Comparison of ENCODE assay signal across 8 cellular contexts in the genomic region with DNA sequence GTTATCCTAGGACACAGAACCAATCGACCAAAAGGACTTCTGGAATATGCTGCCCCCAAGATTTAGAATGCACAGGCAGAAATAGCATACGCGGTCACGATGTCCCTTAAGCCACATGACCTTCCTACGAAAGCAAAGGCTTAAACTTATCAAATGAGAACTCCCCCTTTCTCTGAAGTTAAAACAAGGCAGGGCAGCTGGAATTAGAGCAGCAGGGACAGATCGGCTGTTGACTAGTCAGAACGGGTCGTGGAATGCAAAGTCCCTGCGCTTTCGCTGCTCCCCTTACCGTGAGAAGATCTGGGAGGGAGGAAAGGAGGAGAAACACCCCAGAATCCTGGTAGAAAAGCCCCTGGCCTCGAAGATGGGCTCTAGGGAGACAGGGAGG. TPM values are rescaled to one million over a fixed set of nuclear protein-coding genes. Genes with fewer than 3 reads are reported as not detected.
DNase-seq lines count a peak whose midpoint lies in the region; FAIRE-seq and TF ChIP-seq lines count a peak whose summit lies in the region.

No MANE protein-coding gene starts in this region.

- CTCF ChIA-PET in activated naive CD4-positive, alpha-beta T cell treated with anti-CD3 and anti-CD28 coated beads for 36 hours (lab: Charles Lee), result interaction anchor here (0.6 to 2.1 kb wide), 5 partner anchors 10 to 484 kb away, joined by 3 to 6 read pairs (median 4); no protein-coding TSS in a partner anchor
- CTCF ChIA-PET in RWPE1 (lab: Yijun Ruan, JAX), result interaction anchor here (0.7 kb wide), 1 partner anchor 177 kb away, joined by 4 read pairs; no protein-coding TSS in a partner anchor
- CTCF ChIA-PET in mammary epithelial cell (lab: Charles Lee; ENCODE audit: low non-redundant PET), result interaction anchor here (0.6 kb wide), 1 partner anchor 182 kb away, joined by 8 read pairs; no protein-coding TSS in a partner anchor

- no peak overlapping the region for H3K4me3 Mint-ChIP-seq in activated naive CD4-positive, alpha-beta T cell treated with anti-CD3 and anti-CD28 coated beads for 36 hours

- in situ Hi-C loops in HAP-1 (cut with MboI; ENCODE audit: low sequenced_read_pairs) (loop anchor here (5.0 kb wide), 1 partner anchor 150 kb away; a partner anchor contains a TSS), mammary epithelial cell (cut with MboI; ENCODE audit: low sequenced_read_pairs in 2 of 2) (loop anchor here in 1 of 2 donors (10.0 kb wide), 1 partner anchor 152 kb away; a partner anchor contains a TSS)

- H3K9me3 Mint-ChIP-seq in activated naive CD4-positive, alpha-beta T cell treated with anti-CD3 and anti-CD28 coated beads for 36 hours, result no peaks in the 10 kb centered on the region

- no peaks in the 10 kb centered on the region for H4K20me1 ChIP-seq in mammary epithelial cell (ENCODE audit: insufficient read depth, low read length)

- peak overlapping the region; percentile 89 for H3K4me3 ChIP-seq in HAP-1
- peak overlapping the region; percentile 61 to 77 (median 67) for H3K4me3 ChIP-seq in mammary epithelial cell (replicated peaks in 1 of 3; ENCODE audit: insufficient read depth in 1 of 3, low read depth in 2 of 3, low read length in 3 of 3)
- peak overlapping the region; percentile 88 for H3K4me3 ChIP-seq in iPS-20b (ENCODE audit: low read length)
- H3K4me3 ChIP-seq in small intestine (ENCODE audit: low read depth in 1 of 2, low read length in 2 of 2), result peak overlapping the region; percentile 48 to 74

- no TSS peak for BruUV-seq in mammary epithelial cell (replicated peaks; lab: Mats Ljungman, UMichigan)

- dilution Hi-C loops in mammary epithelial cell (cut with HindIII; ENCODE audit: low sequenced_read_pairs), result no loop called here

- H3K4me1 Mint-ChIP-seq in activated naive CD4-positive, alpha-beta T cell treated with anti-CD3 and anti-CD28 coated beads for 36 hours (ENCODE audit: low read depth), result peaks cover 29% of the 10 kb centered on the region

- peaks cover 6% of the 10 kb centered on the region for H3K36me3 Mint-ChIP-seq in activated naive CD4-positive, alpha-beta T cell treated with anti-CD3 and anti-CD28 coated beads for 36 hours (ENCODE audit: low read depth)

- H3K27ac ChIP-seq in RWPE1, result peak overlapping the region; percentile 98
- H3K27ac ChIP-seq in mammary epithelial cell (ENCODE audit: insufficient read depth, low read depth, low read length), result peak overlapping the region; percentile 96
- peak overlapping the region; percentile 94 for H3K27ac ChIP-seq in iPS-20b (ENCODE audit: low read length)
- peak overlapping the region; percentile 98 for H3K27ac ChIP-seq in small intestine (ENCODE audit: low read depth in 1 of 2, low read length in 1 of 2)

- H3K27me3 ChIP-seq in HAP-1 (ENCODE audit: low read depth) (no peaks in the 10 kb centered on the region), mammary epithelial cell (ENCODE audit: insufficient read depth, low read length) (no peaks in the 10 kb centered on the region), iPS-20b (ENCODE audit: insufficient read depth, low read length) (no peaks in the 10 kb centered on the region), small intestine (ENCODE audit: control insufficient read depth in 2 of 2, insufficient read depth in 2 of 2, low read length in 2 of 2) (no peaks in the 10 kb centered on the region)

- H3K27ac Mint-ChIP-seq in activated naive CD4-positive, alpha-beta T cell treated with anti-CD3 and anti-CD28 coated beads for 36 hours, result no peak overlapping the region

- FAIRE-seq in small intestine (lab: Jason Lieb, UNC), result no peak

- H3K27me3 Mint-ChIP-seq in activated naive CD4-positive, alpha-beta T cell treated with anti-CD3 and anti-CD28 coated beads for 36 hours (ENCODE audit: low read depth), result no peaks in the 10 kb centered on the region

- 4% methylated on average over 6 of the region's 12 CpGs for WGBS in mammary epithelial cell (ENCODE audit: low coverage, missing lambda C conversion rate)
- 0% methylated on average over 12 of the region's 12 CpGs for WGBS in small intestine, 3 donors

- TF ChIP-seq CTCF in RWPE1 (conservative IDR thresholded peaks at IDR 0.05; ENCODE audit: low read depth) (no peak), mammary epithelial cell (conservative IDR thresholded peaks at IDR 0.05 in 1 of 2, IDR thresholded peaks at IDR 0.05 in 1 of 2; ENCODE audit: extremely low read depth in 1 of 2, insufficient read depth in 1 of 2, low read depth in 1 of 2, low read length in 2 of 2) (no peak)

- peaks cover 68% of the 10 kb centered on the region for H3K79me2 ChIP-seq in mammary epithelial cell (ENCODE audit: insufficient read depth, low read length)

- peak overlapping the region; percentile 86 for H2AFZ ChIP-seq in mammary epithelial cell (ENCODE audit: low read depth, low read length)

- H3K4me2 ChIP-seq in mammary epithelial cell (ENCODE audit: insufficient read depth, low read depth, low read length), result peak overlapping the region; percentile 96

- peak; percentile 64 for DNase-seq in activated naive CD4-positive, alpha-beta T cell treated with anti-CD3 and anti-CD28 coated beads for 36 hours
- DNase-seq in activated naive CD4-positive, alpha-beta T cell treated with anti-CD3 and anti-CD28 coated beads, Interleukin-2, amount 50 U/mL, for 16 hours, result no peak
- DNase-seq in HAP-1 (ENCODE audit: low spot score in 2 of 2), result peak; percentile 69 to 92
- peak; percentile 82 for DNase-seq in LoVo (ENCODE audit: low spot score)
- peak; percentile 69 for DNase-seq in RWPE1 (ENCODE audit: low spot score)
- peak; percentile 82 for DNase-seq in mammary epithelial cell
- DNase-seq in small intestine, result peak; percentile 83

- peaks cover 13% of the 10 kb centered on the region for H3K4me1 ChIP-seq in HAP-1
- H3K4me1 ChIP-seq in mammary epithelial cell (ENCODE audit: insufficient read depth, low read length), result peaks cover 3% of the 10 kb centered on the region
- peaks cover 19% of the 10 kb centered on the region for H3K4me1 ChIP-seq in iPS-20b (ENCODE audit: insufficient read depth, low read length)
- peaks cover 1 to 3% of the 10 kb centered on the region in 2 donors for H3K4me1 ChIP-seq in small intestine (ENCODE audit: control insufficient read depth in 2 of 2, insufficient read depth in 1 of 2, low read depth in 1 of 2, low read length in 1 of 2)

- H3K36me3 ChIP-seq in HAP-1 (replicated peaks) (peaks cover under 1% of the 10 kb centered on the region), mammary epithelial cell (ENCODE audit: insufficient read depth, low read length) (no peaks in the 10 kb centered on the region), iPS-20b (ENCODE audit: insufficient read depth, low read depth, low read length) (peaks cover 4% of the 10 kb centered on the region), small intestine (ENCODE audit: control insufficient read depth in 2 of 2, insufficient read depth in 2 of 2, low read length in 2 of 2) (no peaks in the 10 kb centered on the region)

- POLR2A ChIA-PET in RWPE1 (lab: Yijun Ruan, JAX; ENCODE audit: low non-redundant PET), result no interaction called here

- H3K9me3 ChIP-seq in HAP-1 (no peaks in the 10 kb centered on the region), mammary epithelial cell (replicated peaks; ENCODE audit: insufficient read depth, low read length) (no peaks in the 10 kb centered on the region), iPS-20b (ENCODE audit: insufficient read depth, low read depth, low read length) (no peaks in the 10 kb centered on the region), small intestine (ENCODE audit: control insufficient read depth, low read depth) (no peaks in the 10 kb centered on the region)

- peak overlapping the region; percentile 98 for H3K9ac ChIP-seq in mammary epithelial cell (ENCODE audit: insufficient read depth, low read length)
- H3K9ac ChIP-seq in iPS-20b (ENCODE audit: low read depth, low read length), result peak overlapping the region; percentile 97

- intact Hi-C loops in activated naive CD4-positive, alpha-beta T cell treated with anti-CD3 and anti-CD28 coated beads for 36 hours (cut with micrococcal nuclease), result loop anchor here (1.0 to 10.0 kb wide), 18 partner anchors 9 to 1430 kb away; a partner anchor contains a TSS
- intact Hi-C loops in mammary epithelial cell (cut with micrococcal nuclease), result loop anchor here (1.0 to 10.0 kb wide), 11 partner anchors 40 to 545 kb away; a partner anchor contains a TSS

RNA-seq across cellular contexts. Expression of a gene that starts 0.8 kb away (rescaled TPM):
- 10 to 100 TPM; 10.7 to 11.3 TPM for total RNA-seq in activated naive CD4-positive, alpha-beta T cell treated with anti-CD3 and anti-CD28 coated beads for 36 hours
- total RNA-seq in mammary epithelial cell, result 10 to 100 TPM; 12.4 to 13.5 TPM
- 7.3 TPM for polyA plus RNA-seq in mammary epithelial cell
- 7.3 TPM for polyA minus RNA-seq in mammary epithelial cell
- 1 to 10 TPM; 6.6 to 9.6 (median 7.0) TPM for polyA plus RNA-seq in small intestine
